26 cellular contexts compared by ENCODE assay signal in genomic region chr5:1413211-1413610, GRCh38. TPM values are rescaled to one million over a fixed set of nuclear protein-coding genes. Genes with fewer than 3 reads are reported as not detected.
"Had no signal": no experiment of that assay in that cellular context is flagged by ENCODE, and none has a peak within 500 bp of the region (broad histone marks: within the 10 kb centered on the region; RNA-seq: fewer than 3 reads in every experiment).

No MANE protein-coding gene starts in this region.

- ATAC-seq: effector memory CD8-positive, alpha-beta T cell; gastroesophageal sphincter; left colon; naive thymus-derived CD4-positive, alpha-beta T cell had no signal

- H3K4me1 Mint-ChIP-seq: nephron progenitor cell had no signal

- H3K36me3 ChIP-seq: esophagus squamous epithelium, gastroesophageal sphincter, neutrophil, right atrium auricular region, sigmoid colon, tibial artery, upper lobe of left lung, vagina had no signal

- H3K4me1 ChIP-seq: esophagus squamous epithelium, gastroesophageal sphincter, right atrium auricular region, sigmoid colon, tibial artery, upper lobe of left lung, vagina had no signal

- H3K27me3 ChIP-seq: right atrium auricular region, upper lobe of left lung, vagina had no signal

- H3K4me3 Mint-ChIP-seq: dendritic cell treated with granulocyte-macrophage colony-stimulating factor and Interleukin-4, amounts not matched to agents 40 ng/mL and 50 ng/mL, for 4 days; effector memory CD8-positive, alpha-beta T cell; naive thymus-derived CD4-positive, alpha-beta T cell; nephron progenitor cell had no signal

- H3K27ac Mint-ChIP-seq: dendritic cell treated with granulocyte-macrophage colony-stimulating factor and Interleukin-4, amounts not matched to agents 40 ng/mL and 50 ng/mL, for 4 days; effector memory CD8-positive, alpha-beta T cell; naive thymus-derived CD4-positive, alpha-beta T cell; nephron progenitor cell had no signal

- DNase-seq: effector memory CD8-positive, alpha-beta T cell; esophagus squamous epithelium; foreskin fibroblast; glutamatergic neuron; left colon; mammary epithelial cell; naive thymus-derived CD4-positive, alpha-beta T cell; nephron progenitor cell; stimulated activated CD4-positive, alpha-beta T cell treated with anti-CD3 and anti-CD28 coated beads, Interleukin-12 subunit alpha, Interleukin-12 subunit beta, amount 100 ng/mL, for 4 hours; stimulated activated CD4-positive, alpha-beta T cell treated with anti-CD3 and anti-CD28 coated beads, Interleukin-2, amount 100 ng/mL, for 48 hours; stimulated activated naive CD4-positive, alpha-beta T cell treated with Interleukin-2 at 50 U/mL for 16 hours had no signal

- H3K4me3 ChIP-seq: esophagus squamous epithelium, gastroesophageal sphincter, right atrium auricular region, sigmoid colon, skin epidermis, tibial artery, upper lobe of left lung, vagina had no signal

- H3K9me3 Mint-ChIP-seq: dendritic cell treated with granulocyte-macrophage colony-stimulating factor and Interleukin-4, amounts not matched to agents 40 ng/mL and 50 ng/mL, for 4 days; effector memory CD8-positive, alpha-beta T cell; nephron progenitor cell had no signal

- H3K27ac ChIP-seq: epithelial cell of prostate, esophagus squamous epithelium, gastroesophageal sphincter, neutrophil, right atrium auricular region, sigmoid colon, skin epidermis, tibial artery, upper lobe of left lung, vagina had no signal

- H3K9me3 ChIP-seq: esophagus squamous epithelium, gastroesophageal sphincter, neutrophil, right atrium auricular region, sigmoid colon, tibial artery, upper lobe of left lung, vagina had no signal

- H3K36me3 Mint-ChIP-seq: naive thymus-derived CD4-positive, alpha-beta T cell had no signal

RNA-seq across cellular contexts. Expression of gene SLC6A3, which starts 32.0 kb away (rescaled TPM):
- total RNA-seq: gastroesophageal sphincter, left colon, lower leg skin, mammary epithelial cell, mesenteric fat pad, mononuclear cell, osteoblast, sigmoid colon, temporal lobe had no signal
- polyA plus RNA-seq: mammary epithelial cell; naive thymus-derived CD4-positive, alpha-beta T cell had no signal
